21 cellular contexts compared by ENCODE assay signal in the genomic region with DNA sequence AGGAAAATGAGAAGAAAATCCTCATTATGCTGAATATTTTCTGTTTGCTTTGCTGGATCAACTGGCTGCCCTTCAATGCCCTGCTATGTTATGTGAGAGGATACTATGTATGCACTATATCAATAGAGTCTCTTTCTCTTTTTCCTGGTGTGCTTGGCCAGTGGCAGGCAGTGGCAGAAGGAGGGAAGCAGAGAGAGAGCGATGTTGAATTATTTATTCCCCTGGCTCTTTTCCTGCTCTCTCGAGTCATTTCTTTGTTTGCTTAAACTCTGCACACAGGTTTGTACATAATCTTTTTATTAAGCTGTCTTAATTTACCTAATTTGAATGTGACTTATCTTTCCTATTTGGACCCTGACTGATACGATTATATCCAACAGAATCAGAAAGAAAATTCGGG.
DNase-seq lines count a peak whose midpoint lies in the region; ATAC-seq and TF ChIP-seq lines count a peak whose summit lies in the region.
"Had no signal": no experiment of that assay in that cellular context is flagged by ENCODE, and none has a peak within 500 bp of the region (broad histone marks: within the 10 kb centered on the region; RNA-seq: fewer than 3 reads in every experiment).

No MANE protein-coding gene starts in this region.

- ATAC-seq in HG02981 (IDR thresholded peaks at IDR 0.05; ENCODE audit: unreplicated experiment): no peak
- ATAC-seq: K562 had no signal

- no peak overlapping the region for H3K4me3 ChIP-seq in LNCaP clone FGC (ENCODE audit: low read depth, low read length)
- H3K4me3 ChIP-seq: BLaER1, GM23248, K562 had no signal

- DNase-seq in NCI-H2081 (lab: John Stamatoyannopoulos, UW) (peak; percentile 0 to 41), NCI-H2081 treated with DMSO at 0.1 percent for 48 hours (lab: John Stamatoyannopoulos, UW) (no peak), LNCaP clone FGC (ENCODE audit: low read depth) (peak; percentile 89), globus pallidus (ENCODE audit: low spot score) (peak; percentile 9), SKM-1 (lab: John Stamatoyannopoulos, UW; ENCODE audit: unreplicated experiment) (no peak)
- no peak for DNase-seq in central memory CD4-positive, alpha-beta T cell
- DNase-seq: CD4-positive, CD25-positive, alpha-beta regulatory T cell; DND-41; GM23248; H9; Kasumi-1; MV-4-11; NCI-H2107; NCI-H524; NCI-H748 treated with DMSO at 0.1 percent for 48 hours; Right ventricle myocardium superior; RPMI8226; T-helper 1 cell had no signal

- no peak for TF ChIP-seq CTCF in LNCaP clone FGC (IDR thresholded peaks at IDR 0.05; ENCODE audit: control insufficient read depth, extremely low read depth, insufficient read depth)

Comparison
In these comparisons a context has a peak if more than half of its experiments do, and no peak if none do; other contexts are left out.
1. DNase-seq: peak in NCI-H2081 (2 of 2), LNCaP clone FGC (single experiment) and globus pallidus (single experiment); none in NCI-H2081 treated with DMSO at 0.1 percent for 48 hours (single experiment), SKM-1 (single experiment) and central memory CD4-positive, alpha-beta T cell (single experiment).